Comparison of ENCODE assay signal across 26 cellular contexts in the genomic region with DNA sequence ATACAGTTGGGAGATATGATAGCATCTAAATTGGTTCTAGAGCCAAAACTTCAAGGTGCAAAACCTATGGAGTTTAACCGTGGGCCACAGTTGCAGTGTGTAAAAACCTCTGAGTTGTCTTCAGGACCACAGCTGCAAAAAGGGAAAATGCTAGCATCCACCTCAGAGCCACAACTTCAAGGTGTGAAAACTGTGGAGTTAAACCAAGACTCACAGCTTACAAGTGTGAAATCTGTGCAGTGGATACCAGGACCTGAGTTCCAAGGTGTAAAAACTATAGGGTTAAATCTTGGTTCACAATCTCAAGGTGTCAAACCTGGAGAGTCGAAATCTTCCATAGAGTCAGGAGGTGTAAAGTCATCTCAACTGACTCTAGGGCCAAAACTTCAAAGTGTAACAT.
"Had no signal": no experiment of that assay in that cellular context is flagged by ENCODE, and none has a peak within 500 bp of the region (broad histone marks: within the 10 kb centered on the region; RNA-seq: fewer than 3 reads in every experiment).

No MANE protein-coding gene starts in this region.

- H3K4me3 Mint-ChIP-seq: activated CD4-positive, alpha-beta memory T cell treated with anti-CD3 and anti-CD28 coated beads, Interleukin-2, amount 10 ng/mL, durations not matched to agents 7 days and 5 days; activated CD4-positive, alpha-beta T cell treated with anti-CD3 and anti-CD28 coated beads, Interleukin-2, amount 10 ng/mL, durations not matched to agents 7 days and 5 days; activated naive CD8-positive, alpha-beta T cell treated with anti-CD3 and anti-CD28 coated beads for 36 hours; T-cell had no signal

- DNase-seq: activated CD4-positive, alpha-beta memory T cell treated with anti-CD3 and anti-CD28 coated beads, Interleukin-2, amount 10 ng/mL, durations not matched to agents 7 days and 5 days; activated CD4-positive, alpha-beta T cell treated with anti-CD3 and anti-CD28 coated beads, Interleukin-2, amount 10 ng/mL, durations not matched to agents 7 days and 5 days; activated CD4-positive, CD25-positive, alpha-beta regulatory T cell; activated CD8-positive, alpha-beta memory T cell treated with anti-CD3 and anti-CD28 coated beads, Interleukin-2, amount 50 U/mL, for 4 hours; activated naive CD4-positive, alpha-beta T cell treated with Interleukin-2 at 50 U/mL for 16 hours; activated naive CD8-positive, alpha-beta T cell treated with anti-CD3 and anti-CD28 coated beads for 36 hours; activated T-cell treated with anti-CD3 and anti-CD28 coated beads, Interleukin-2, amount 50 U/mL, for 1 hour; brain microvascular endothelial cell; IMR-90; KG1; NCI-H1092 treated with DMSO at 0.1 percent for 48 hours; NCI-H1417 treated with DMSO at 0.1 percent for 48 hours; NCI-H1694; NCI-H2029 treated with DMSO at 0.1 percent for 48 hours; NCI-H345; NCI-H510A; NCI-H526 treated with DMSO at 0.1 percent for 48 hours; NCI-H82; OCI-M1; RPMI8226 had no signal

- ATAC-seq: Panc1, Right ventricle myocardium inferior had no signal

- H3K27ac ChIP-seq: brain microvascular endothelial cell, cardiac muscle cell, SK-N-MC, VCaP had no signal

- H3K4me3 ChIP-seq: cardiac muscle cell, SK-N-MC had no signal

- H3K4me1 Mint-ChIP-seq: activated CD4-positive, alpha-beta memory T cell treated with anti-CD3 and anti-CD28 coated beads, Interleukin-2, amount 10 ng/mL, durations not matched to agents 7 days and 5 days; activated CD4-positive, alpha-beta T cell treated with anti-CD3 and anti-CD28 coated beads, Interleukin-2, amount 10 ng/mL, durations not matched to agents 7 days and 5 days; activated naive CD8-positive, alpha-beta T cell treated with anti-CD3 and anti-CD28 coated beads for 36 hours; T-cell had no signal

- H3K36me3 Mint-ChIP-seq: T-cell had no signal

- H3K36me3 ChIP-seq: brain microvascular endothelial cell, cardiac muscle cell had no signal

- H3K27ac Mint-ChIP-seq: activated CD4-positive, alpha-beta memory T cell treated with anti-CD3 and anti-CD28 coated beads, Interleukin-2, amount 10 ng/mL, durations not matched to agents 7 days and 5 days; activated CD4-positive, alpha-beta T cell treated with anti-CD3 and anti-CD28 coated beads, Interleukin-2, amount 10 ng/mL, durations not matched to agents 7 days and 5 days; activated naive CD8-positive, alpha-beta T cell treated with anti-CD3 and anti-CD28 coated beads for 36 hours; T-cell had no signal

- H3K27me3 ChIP-seq: brain microvascular endothelial cell, cardiac muscle cell had no signal
